In the genomic region with DNA sequence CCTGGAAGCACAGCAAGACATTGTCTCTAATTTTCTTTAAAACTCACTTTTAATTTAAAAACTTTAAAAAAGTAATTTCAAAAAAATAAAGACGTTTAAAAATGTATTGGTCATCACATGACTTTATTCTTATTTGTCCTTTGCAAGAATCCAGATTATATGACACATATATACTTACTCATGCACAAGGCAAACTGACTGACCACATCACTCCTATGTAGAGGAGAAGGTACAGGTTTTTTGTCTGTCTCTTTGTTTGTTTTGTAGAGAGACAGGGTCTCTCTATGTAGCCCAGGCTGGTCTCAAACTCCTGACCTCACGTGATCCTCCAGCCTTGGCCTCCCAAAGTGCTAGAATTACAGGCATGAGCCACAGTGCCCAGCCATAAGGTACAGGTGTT, we compare ENCODE assay signal across 19 cellular contexts. TPM values are rescaled to one million over a fixed set of nuclear protein-coding genes. Genes with fewer than 3 reads are reported as not detected.
DNase-seq lines count a peak whose midpoint lies in the region; ATAC-seq, FAIRE-seq and TF ChIP-seq lines count a peak whose summit lies in the region.
"Had no signal": no experiment of that assay in that cellular context is flagged by ENCODE, and none has a peak within 500 bp of the region (broad histone marks: within the 10 kb centered on the region; RNA-seq: fewer than 3 reads in every experiment).

No MANE protein-coding gene starts in this region.

- H3K9me2 ChIP-seq in GM23248 (ENCODE audit: insufficient read depth) (no peaks in the 10 kb centered on the region), PC-3 (replicated peaks; ENCODE audit: low read length) (no peaks in the 10 kb centered on the region), SK-N-SH (no peaks in the 10 kb centered on the region)

- in situ Hi-C loops in GM23248 (cut with MboI) = no loop called here
- in situ Hi-C loops in K562 (cut with MboI) = no loop called here

- peaks cover 17% of the 10 kb centered on the region for H3K79me1 ChIP-seq in mesenchymal stem cell (replicated peaks; ENCODE audit: low read length, poor library complexity, severe bottlenecking)

- H2BK5ac ChIP-seq in mesenchymal stem cell (ENCODE audit: low read depth, low read length, poor library complexity, severe bottlenecking) = no peak overlapping the region

- H3K18ac ChIP-seq in mesenchymal stem cell (ENCODE audit: low read depth in 1 of 2, low read length in 2 of 2) = no peak overlapping the region

- H3K9me3 ChIP-seq in GM23248 (ENCODE audit: low read depth) (no peaks in the 10 kb centered on the region), PC-3 (ENCODE audit: low read length) (no peaks in the 10 kb centered on the region), K562 (replicated peaks; ENCODE audit: control insufficient read depth, insufficient read depth, low read depth, low read length) (no peaks in the 10 kb centered on the region), mesenchymal stem cell (ENCODE audit: control insufficient read depth, low read length) (no peaks in the 10 kb centered on the region), SK-N-SH (no peaks in the 10 kb centered on the region)
- H3K9me3 ChIP-seq: Caco-2 had no signal

- no peaks in the 10 kb centered on the region for H3K9me1 ChIP-seq in K562 (ENCODE audit: control insufficient read depth, insufficient read depth, low read length)

- H3K4me2 ChIP-seq in GM23248 (ENCODE audit: unreplicated experiment) (no peak overlapping the region), PC-3 (ENCODE audit: low read length) (no peak overlapping the region), K562 (ENCODE audit: insufficient read depth, low read length) (no peak overlapping the region), mesenchymal stem cell (ENCODE audit: low read length, poor library complexity, severe bottlenecking) (no peak overlapping the region), SK-N-SH (no peak overlapping the region)
- H3K4me2 ChIP-seq: BLaER1 had no signal

- FAIRE-seq in K562 (lab: Jason Lieb, UNC) = no peak
- FAIRE-seq: GM12878, H1 had no signal

- DNase-seq in GM23248 (peak; percentile 45), PC-3 (peak; percentile 52), K562 (ENCODE audit: extremely low read depth in 1 of 4, low spot score in 3 of 4) (no peak), mesenchymal stem cell (no peak), SK-N-SH (no peak), GM19238 (ENCODE audit: insufficient read length, low spot score) (no peak)
- DNase-seq: Caco-2; CD4-positive, CD25-positive, alpha-beta regulatory T cell; CD8-positive, alpha-beta T cell; DMS153; DND-41; GDM1; H7; HCEC 1CT had no signal

- no peaks in the 10 kb centered on the region for H3K27me3 ChIP-seq in GM23248 (replicated peaks; ENCODE audit: insufficient read depth)
- H3K27me3 ChIP-seq in PC-3 (ENCODE audit: low read length) = no peaks in the 10 kb centered on the region
- peaks cover 2 to 7% of the 10 kb centered on the region in 2 experiments; a peak in 1 of 5 replicates for H3K27me3 ChIP-seq in K562 (ENCODE audit: control insufficient read depth in 2 of 2, insufficient read depth in 2 of 2, low read length in 2 of 2)
- no peaks in the 10 kb centered on the region for H3K27me3 ChIP-seq in mesenchymal stem cell (ENCODE audit: control insufficient read depth in 1 of 2, insufficient read depth in 1 of 2, low read length in 2 of 2)
- H3K27me3 ChIP-seq in SK-N-SH (ENCODE audit: insufficient read depth) = no peaks in the 10 kb centered on the region
- H3K27me3 ChIP-seq: BLaER1 had no signal

- no peak overlapping the region for H3K14ac ChIP-seq in mesenchymal stem cell (ENCODE audit: low read length in 2 of 2)

- H3K9ac ChIP-seq in GM23248 = no peak overlapping the region
- no peak overlapping the region for H3K9ac ChIP-seq in PC-3 (ENCODE audit: low read length)
- no peak overlapping the region for H3K9ac ChIP-seq in K562 (ENCODE audit: insufficient read depth in 1 of 2, low read depth in 2 of 2, low read length in 2 of 2)
- no peak overlapping the region for H3K9ac ChIP-seq in mesenchymal stem cell (ENCODE audit: low read length)
- no peak overlapping the region for H3K9ac ChIP-seq in SK-N-SH
- H3K9ac ChIP-seq: BLaER1 had no signal

- no peak overlapping the region for H3K23ac ChIP-seq in mesenchymal stem cell (ENCODE audit: low read length in 2 of 2)

- peaks cover 5% of the 10 kb centered on the region for H3K4me1 ChIP-seq in GM23248 (ENCODE audit: insufficient read depth)
- peaks cover 8% of the 10 kb centered on the region for H3K4me1 ChIP-seq in PC-3 (ENCODE audit: insufficient read depth, low read length)
- H3K4me1 ChIP-seq in K562 (replicated peaks in 1 of 2; ENCODE audit: control insufficient read depth in 2 of 2, insufficient read depth in 2 of 2, low read length in 2 of 2) = no peaks in the 10 kb centered on the region
- H3K4me1 ChIP-seq in mesenchymal stem cell (ENCODE audit: control insufficient read depth, insufficient read depth, low read depth, low read length) = no peaks in the 10 kb centered on the region
- H3K4me1 ChIP-seq in SK-N-SH (ENCODE audit: control insufficient read depth in 1 of 2, insufficient read depth in 2 of 2, low read depth in 1 of 2, low read length in 1 of 2) = peaks cover 0 to 3% of the 10 kb centered on the region in 2 experiments; a peak in 1 of 4 replicates
- H3K4me1 ChIP-seq: Caco-2 had no signal

- H3K27ac ChIP-seq in GM23248 = no peak overlapping the region
- H3K27ac ChIP-seq in PC-3 (ENCODE audit: low read length) = no peak overlapping the region
- H3K27ac ChIP-seq in K562 (ENCODE audit: extremely low read depth, low read depth, low read length) = no peak overlapping the region
- no peak overlapping the region for H3K27ac ChIP-seq in mesenchymal stem cell (ENCODE audit: low read length, poor library complexity, severe bottlenecking)
- H3K27ac ChIP-seq in SK-N-SH (ENCODE audit: low read depth in 2 of 2, low read length in 1 of 2) = no peak overlapping the region
- H3K27ac ChIP-seq: BLaER1, C4-2B had no signal

- POLR2A ChIA-PET in PC-3 (lab: Charles Lee; ENCODE audit: unreplicated experiment) (no interaction called here), K562 (lab: Yijun Ruan, JAX) (no interaction called here), SK-N-SH (lab: Yijun Ruan, JAX) (no interaction called here)

- H3K79me2 ChIP-seq in GM23248 (ENCODE audit: insufficient read depth) (peaks cover 6% of the 10 kb centered on the region; the same call in 1 of the 2 replicates), PC-3 (ENCODE audit: low read length) (peaks cover 7% of the 10 kb centered on the region; the same call in 1 of the 2 replicates), K562 (ENCODE audit: control insufficient read depth, insufficient read depth, low read length) (no peaks in the 10 kb centered on the region), SK-N-SH (ENCODE audit: insufficient read depth) (peaks cover 10% of the 10 kb centered on the region; the same call in 1 of the 2 replicates)

- TF ChIP-seq EP300 in K562 (IDR thresholded peaks at IDR 0.05; ENCODE audit: low read length) (no peak), SK-N-SH (IDR thresholded peaks at IDR 0.05; ENCODE audit: borderline replicate concordance in 1 of 2, low read depth in 1 of 2, low read length in 1 of 2) (no peak)

- no peak overlapping the region for H4K8ac ChIP-seq in mesenchymal stem cell (ENCODE audit: low read length)

- H4K20me1 ChIP-seq in GM23248 (ENCODE audit: insufficient read depth) (no peaks in the 10 kb centered on the region), PC-3 (ENCODE audit: low read length) (no peaks in the 10 kb centered on the region), K562 (replicated peaks; ENCODE audit: control insufficient read depth, insufficient read depth, low read length) (no peaks in the 10 kb centered on the region), SK-N-SH (ENCODE audit: insufficient read depth) (no peaks in the 10 kb centered on the region)

- intact Hi-C loops in PC-3 (cut with micrococcal nuclease) = no loop called here
- intact Hi-C loops in K562 (cut with micrococcal nuclease) = no loop called here

- CTCF ChIA-PET in PC-3 (lab: Charles Lee) (no interaction called here), K562 (lab: Yijun Ruan, JAX; ENCODE audit: low intra/inter-chr PET ratio) (no interaction called here), SK-N-SH (lab: Yijun Ruan, JAX) (no interaction called here)

- no peak for TF ChIP-seq CTCF in PC-3 (conservative IDR thresholded peaks at IDR 0.05; ENCODE audit: low read depth, low read length)
- TF ChIP-seq CTCF in K562 (IDR thresholded peaks at IDR 0.05 in 2 of 3, conservative IDR thresholded peaks at IDR 0.05 in 1 of 3; ENCODE audit: insufficient read depth in 2 of 3, low read depth in 1 of 3, low read length in 3 of 3) = no peak
- no peak for TF ChIP-seq CTCF in SK-N-SH (IDR thresholded peaks at IDR 0.05)

- no TSS peak for BruUV-seq in PC-3 (replicated peaks; lab: Mats Ljungman, UMichigan)
- no TSS peak for BruUV-seq in K562 (replicated peaks; lab: Mats Ljungman, UMichigan)

- H3K36me3 ChIP-seq in GM23248 (ENCODE audit: low read depth) (no peaks in the 10 kb centered on the region), PC-3 (ENCODE audit: low read depth, low read length) (no peaks in the 10 kb centered on the region), K562 (ENCODE audit: control insufficient read depth, insufficient read depth, low read length) (no peaks in the 10 kb centered on the region), mesenchymal stem cell (ENCODE audit: control insufficient read depth in 1 of 2, insufficient read depth in 2 of 2, low read depth in 1 of 2, low read length in 2 of 2) (no peaks in the 10 kb centered on the region), SK-N-SH (replicated peaks in 1 of 2; ENCODE audit: control insufficient read depth in 1 of 2, insufficient read depth in 2 of 2, low read length in 1 of 2) (no peaks in the 10 kb centered on the region)

- TF ChIP-seq RAD21 in K562 (CRISPR knock-in tag; conservative IDR thresholded peaks at IDR 0.05 in 1 of 2, IDR thresholded peaks at IDR 0.05 in 1 of 2) = no peak
- TF ChIP-seq RAD21 in SK-N-SH (IDR thresholded peaks at IDR 0.05; ENCODE audit: low read length) = no peak

- no peak overlapping the region for H2BK15ac ChIP-seq in mesenchymal stem cell (ENCODE audit: low read depth, poor library complexity, severe bottlenecking)

- H2AFZ ChIP-seq in GM23248 (no peak overlapping the region), PC-3 (ENCODE audit: low read length) (no peak overlapping the region), K562 (ENCODE audit: low read depth, low read length) (no peak overlapping the region), mesenchymal stem cell (ENCODE audit: low read depth, low read length) (no peak overlapping the region), SK-N-SH (ENCODE audit: low read depth) (no peak overlapping the region)

- no peak overlapping the region for H3K4ac ChIP-seq in mesenchymal stem cell (ENCODE audit: low read depth in 1 of 2, low read length in 2 of 2)

- H3K4me3 ChIP-seq in GM23248 (no peak overlapping the region), PC-3 (ENCODE audit: low read length) (no peak overlapping the region), K562 (no peak overlapping the region), mesenchymal stem cell (ENCODE audit: insufficient read depth in 1 of 2, low read depth in 1 of 2, low read length in 2 of 2) (no peak overlapping the region), SK-N-SH (ENCODE audit: low read depth in 2 of 2, low read length in 1 of 2) (no peak overlapping the region)
- H3K4me3 ChIP-seq: BLaER1, GM12878 had no signal

- no peak overlapping the region for H4K91ac ChIP-seq in mesenchymal stem cell (ENCODE audit: low read length)

- no peak overlapping the region for H2AK5ac ChIP-seq in mesenchymal stem cell (ENCODE audit: low read length, severe bottlenecking)

- no peak overlapping the region for H2BK12ac ChIP-seq in mesenchymal stem cell (ENCODE audit: low read length in 2 of 2)

- TF ChIP-seq POLR2A in K562 (conservative IDR thresholded peaks at IDR 0.05) = no peak

- H3F3A ChIP-seq in GM23248 (ENCODE audit: insufficient read depth) (peaks cover 6% of the 10 kb centered on the region), PC-3 (ENCODE audit: low read length, unreplicated experiment) (no peaks in the 10 kb centered on the region), SK-N-SH (replicated peaks; ENCODE audit: insufficient read depth) (no peaks in the 10 kb centered on the region)

- H2BK120ac ChIP-seq in mesenchymal stem cell (ENCODE audit: low read depth, low read length) = no peak overlapping the region

- 53 to 55% methylated on average over 2 of the region's 2 CpGs for WGBS in GM23248 (ENCODE audit: low coverage in 1 of 2, low lambda C conversion rate in 2 of 2, missing lambda C conversion rate in 2 of 2), 2 experiments
- WGBS in K562 (ENCODE audit: insufficient coverage, low coverage, missing lambda C conversion rate) = 0% methylated on average over 2 of the region's 2 CpGs
- 100% methylated on average over 1 of the region's 2 CpGs for WGBS in mesenchymal stem cell
- 68% methylated on average over 2 of the region's 2 CpGs for WGBS in SK-N-SH (ENCODE audit: low lambda C conversion rate)

- ATAC-seq in PC-3 (peak; percentile 90), K562 (no peak), GM21381 (IDR thresholded peaks at IDR 0.05; ENCODE audit: unreplicated experiment) (no peak)
- ATAC-seq: CD8-positive, alpha-beta T cell; GM12878 had no signal

RNA-seq across cellular contexts. Expression of a gene that starts 28.6 kb away (rescaled TPM):
- 1.5 and 1.9 TPM in 2 replicates for total RNA-seq in GM23248 (2014; rRNA removed; shearing (Covaris generic))
- polyA plus RNA-seq in GM23248 (2016; fragmentation: Nextera tagmentation; extraction: Ambion mirVana) (0.61 and 0.96 TPM in 2 replicates), K562 (2011; rRNA removed) (0.13 and 0.19 TPM in 2 replicates), K562 (2014; fragmentation: Illumina TruSeq; extraction: Trizol) (0.30 and 0.72 TPM in 2 replicates), K562 (2014; fragmentation: Nextera tagmentation; extraction: Ambion mirVana) (under 1 TPM; 0.01 to 0.06 TPM), K562 (2014; rRNA removed) (0.20 and 0.36 TPM in 2 replicates), SK-N-SH (2012; rRNA removed) (5.3 and 5.6 TPM in 2 replicates)
- total RNA-seq in PC-3 (2014; rRNA removed) (3.9 and 4.3 TPM in 2 replicates), K562 (2014; rRNA removed) (0.33 and 0.36 TPM in 2 replicates), K562 (2014; rRNA removed; fragmentation: Illumina TruSeq; extraction: Trizol) (0.22 and 0.25 TPM in 2 replicates), K562 (2015; rRNA removed; fragmentation: Illumina TruSeq; extraction: Trizol) (0.22 and 0.23 TPM in 2 replicates), K562 (2021) (0.55 and 0.58 TPM in 2 replicates)
- total RNA-seq in K562 (2011; cell fraction: chromatin; rRNA removed; ENCODE audit: low replicate concordance) = 1.0 and 1.6 TPM in 2 replicates
- 0.33 and 0.79 TPM in 2 replicates for total RNA-seq in K562 (2011; cell fraction: nucleolus; rRNA removed)
- 0.66 and 1.6 TPM in 2 replicates for total RNA-seq in K562 (2011; cell fraction: nucleoplasm; rRNA removed)
- 0.15 and 0.55 TPM in 2 replicates for polyA plus RNA-seq in K562 (2011; cell fraction: cytosol; rRNA removed)
- polyA plus RNA-seq in K562 (2011; cell fraction: nucleus; rRNA removed) = 0.15 and 0.54 TPM in 2 replicates
- polyA plus RNA-seq in K562 (2012) = 0.33 and 0.83 TPM in 2 replicates
- 0.25 and 0.63 TPM in 2 replicates for polyA minus RNA-seq in K562 (2011; rRNA and poly(A)+ RNA removed)
- polyA minus RNA-seq in K562 (2011; cell fraction: cytosol; rRNA and poly(A)+ RNA removed) = 0.48 TPM in 1 of 2 replicates, not detected in the other
- 0.44 and 0.94 TPM in 2 replicates for polyA minus RNA-seq in K562 (2011; cell fraction: nucleus; rRNA and poly(A)+ RNA removed)
- 2.5 TPM for polyA plus RNA-seq in mesenchymal stem cell (2013, experiment 1 of 2)
- 2.4 TPM for polyA plus RNA-seq in mesenchymal stem cell (2013, experiment 2 of 2)
- 4.8 and 5.8 TPM in 2 replicates for polyA plus RNA-seq in SK-N-SH (2012; cell fraction: cytosol; rRNA removed)
- 3.7 and 5.2 TPM in 2 replicates for polyA plus RNA-seq in SK-N-SH (2012; cell fraction: nucleus; rRNA removed)

Comparison
In these comparisons a context has a peak if more than half of its experiments do, and no peak if none do; other contexts are left out.
1. DNase-seq: peak in GM23248 (single experiment) and PC-3 (single experiment); none in K562 (0 of 4), mesenchymal stem cell (single experiment), SK-N-SH (single experiment) and GM19238 (single experiment).